ENCODE assay signal across 6 cellular contexts in genomic region chr6:161331402-161332081, GRCh38. TPM values are rescaled to one million over a fixed set of nuclear protein-coding genes. Genes with fewer than 3 reads are reported as not detected.
DNase-seq lines count a peak whose midpoint lies in the region; ATAC-seq, FAIRE-seq and TF ChIP-seq lines count a peak whose summit lies in the region.
"Not testable (repeated sequence)": the region's sequence is repeated elsewhere in the genome, so short reads cannot be mapped to it uniquely, and the experiment has no call there.

No MANE protein-coding gene starts in this region.

- not testable (repeated sequence) for H3K27me3 ChIP-seq in Karpas-422 (ENCODE audit: low read length); K562 (ENCODE audit: control insufficient read depth in 2 of 2, insufficient read depth in 2 of 2, low read length in 2 of 2); esophagus squamous epithelium; left lung; small intestine (ENCODE audit: control insufficient read depth in 2 of 2, insufficient read depth in 2 of 2, low read length in 2 of 2)

- POLR2A ChIA-PET in K562 (lab: Yijun Ruan, JAX), result interaction anchor here (2.9 kb wide), 1 partner anchor 13 kb away, joined by 11 read pairs; no protein-coding TSS in a partner anchor

- DNase-seq in Karpas-422 (peak; percentile 6), small intestine (peak; percentile 41)
- DNase-seq in K562 (ENCODE audit: extremely low read depth in 1 of 4, low spot score in 3 of 4); esophagus squamous epithelium (lab: John Stamatoyannopoulos, UW); left lung: not testable (repeated sequence)

- intact Hi-C loops in K562 (cut with micrococcal nuclease); esophagus squamous epithelium (cut with DNase I); left lung (cut with DNase I): not testable (repeated sequence)

- H3K9me2 ChIP-seq in Karpas-422 (replicated peaks; ENCODE audit: insufficient read depth, low read length), result not testable (repeated sequence)

- not testable (repeated sequence) for H3K36me3 ChIP-seq in Karpas-422 (ENCODE audit: insufficient read depth, low read length); K562 (ENCODE audit: control insufficient read depth, insufficient read depth, low read length); esophagus squamous epithelium; left lung; small intestine (ENCODE audit: control insufficient read depth in 2 of 2, insufficient read depth in 2 of 2, low read length in 2 of 2)

- not testable (repeated sequence) for H3K9me1 ChIP-seq in K562 (ENCODE audit: control insufficient read depth, insufficient read depth, low read length)

- not testable (repeated sequence) for H3K4me1 ChIP-seq in Karpas-422 (ENCODE audit: low read length); K562 (replicated peaks in 1 of 2; ENCODE audit: control insufficient read depth in 2 of 2, insufficient read depth in 2 of 2, low read length in 2 of 2); esophagus squamous epithelium; left lung; small intestine (ENCODE audit: control insufficient read depth in 2 of 2, insufficient read depth in 1 of 2, low read depth in 1 of 2, low read length in 1 of 2)

- not testable (repeated sequence) for TF ChIP-seq RAD21 in K562 (CRISPR knock-in tag; conservative IDR thresholded peaks at IDR 0.05 in 1 of 2, IDR thresholded peaks at IDR 0.05 in 1 of 2)

- H3K9ac ChIP-seq in Karpas-422 (ENCODE audit: low read length); K562 (ENCODE audit: insufficient read depth in 1 of 2, low read depth in 2 of 2, low read length in 2 of 2): not testable (repeated sequence)

- H3K4me2 ChIP-seq in Karpas-422 (ENCODE audit: low read depth, low read length, poor library complexity, severe bottlenecking); K562 (ENCODE audit: insufficient read depth, low read length): not testable (repeated sequence)

- TF ChIP-seq POLR2A in K562 (conservative IDR thresholded peaks at IDR 0.05); esophagus squamous epithelium (IDR thresholded peaks at IDR 0.05): not testable (repeated sequence)

- 47% methylated on average over 4 of the region's 4 CpGs for WGBS in K562 (ENCODE audit: insufficient coverage, low coverage, missing lambda C conversion rate)
- WGBS in esophagus squamous epithelium, 2 donors, result 34 to 37% methylated on average over 4 of the region's 4 CpGs
- WGBS in small intestine, 3 donors, result 21 to 58% (median 40%) methylated on average over 4 of the region's 4 CpGs

- not testable (repeated sequence) for TF ChIP-seq CTCF in K562 (IDR thresholded peaks at IDR 0.05 in 2 of 3, conservative IDR thresholded peaks at IDR 0.05 in 1 of 3; ENCODE audit: insufficient read depth in 2 of 3, low read depth in 1 of 3, low read length in 3 of 3); esophagus squamous epithelium (IDR thresholded peaks at IDR 0.05); left lung (IDR thresholded peaks at IDR 0.05)

- BruUV-seq in K562 (replicated peaks; lab: Mats Ljungman, UMichigan), result not testable (repeated sequence)

- H3K27ac ChIP-seq in Karpas-422 (ENCODE audit: low read length); K562 (ENCODE audit: extremely low read depth, low read depth, low read length); left lung; small intestine (ENCODE audit: low read depth in 1 of 2, low read length in 1 of 2): not testable (repeated sequence)
- peak overlapping the region; percentile 10 to 75 (median 65) for H3K27ac ChIP-seq in esophagus squamous epithelium

- H3K4me3 ChIP-seq in Karpas-422 (ENCODE audit: low read length); K562; esophagus squamous epithelium; left lung; small intestine (ENCODE audit: low read depth in 1 of 2, low read length in 2 of 2): not testable (repeated sequence)

- CTCF ChIA-PET in K562 (lab: Yijun Ruan, JAX; ENCODE audit: low intra/inter-chr PET ratio), result not testable (repeated sequence)

- H4K20me1 ChIP-seq in Karpas-422 (ENCODE audit: insufficient read depth, low read depth, low read length); K562 (replicated peaks; ENCODE audit: control insufficient read depth, insufficient read depth, low read length): not testable (repeated sequence)

- H3K9me3 ChIP-seq in Karpas-422 (ENCODE audit: low read length); K562 (replicated peaks; ENCODE audit: control insufficient read depth, insufficient read depth, low read depth, low read length); small intestine (ENCODE audit: control insufficient read depth, low read depth): not testable (repeated sequence)
- H3K9me3 ChIP-seq in esophagus squamous epithelium (peaks cover 0 to 11% (median 0%) of the 10 kb centered on the region in 3 donors), left lung (peaks cover 0 to 13% of the 10 kb centered on the region in 2 donors)

- not testable (repeated sequence) for FAIRE-seq in K562 (lab: Jason Lieb, UNC); small intestine (lab: Jason Lieb, UNC)
- FAIRE-seq in colon (lab: Jason Lieb, UNC), result peak; percentile 14

- in situ Hi-C loops in K562 (cut with MboI), result not testable (repeated sequence)

- not testable (repeated sequence) for H3K79me2 ChIP-seq in Karpas-422 (ENCODE audit: low read length); K562 (ENCODE audit: control insufficient read depth, insufficient read depth, low read length)

- not testable (repeated sequence) for H2AFZ ChIP-seq in Karpas-422 (ENCODE audit: low read length)
- peak overlapping the region; percentile 9; the same call in 1 of the 2 replicates for H2AFZ ChIP-seq in K562 (ENCODE audit: low read depth, low read length)

- TF ChIP-seq EP300 in K562 (IDR thresholded peaks at IDR 0.05; ENCODE audit: low read length), result not testable (repeated sequence)

- ATAC-seq in K562, result not testable (repeated sequence)
- peak; percentile 19 for ATAC-seq in left lung

RNA-seq across cellular contexts. Expression of gene AGPAT4, which starts 57.7 kb away (rescaled TPM):
- 2.1 and 6.2 TPM in 2 replicates for total RNA-seq in Karpas-422 (2014; rRNA removed; shearing (Covaris generic); ENCODE audit: low replicate concordance)
- 90.5 and 109 TPM in 2 replicates for total RNA-seq in K562 (2011; cell fraction: chromatin; rRNA removed; ENCODE audit: low replicate concordance)
- 65.2 and 67.4 TPM in 2 replicates for total RNA-seq in K562 (2011; cell fraction: nucleolus; rRNA removed)
- total RNA-seq in K562 (2011; cell fraction: nucleoplasm; rRNA removed), result 60.1 and 75.0 TPM in 2 replicates
- 4.5 and 6.7 TPM in 2 replicates for total RNA-seq in K562 (2014; rRNA removed)
- total RNA-seq in K562 (2014; rRNA removed; fragmentation: Illumina TruSeq; extraction: Trizol), result 7.1 and 7.9 TPM in 2 replicates
- 5.0 and 5.6 TPM in 2 replicates for total RNA-seq in K562 (2015; rRNA removed; fragmentation: Illumina TruSeq; extraction: Trizol)
- 9.2 and 9.7 TPM in 2 replicates for total RNA-seq in K562 (2021)
- polyA plus RNA-seq in K562 (2011; rRNA removed), result 15.0 and 17.0 TPM in 2 replicates
- 9.2 and 14.2 TPM in 2 replicates for polyA plus RNA-seq in K562 (2011; cell fraction: cytosol; rRNA removed)
- 62.4 and 68.7 TPM in 2 replicates for polyA plus RNA-seq in K562 (2011; cell fraction: nucleus; rRNA removed)
- 5.3 and 8.6 TPM in 2 replicates for polyA plus RNA-seq in K562 (2012)
- 5.6 and 5.7 TPM in 2 replicates for polyA plus RNA-seq in K562 (2014; fragmentation: Illumina TruSeq; extraction: Trizol)
- 1 to 10 TPM; 2.2 to 3.4 TPM for polyA plus RNA-seq in K562 (2014; fragmentation: Nextera tagmentation; extraction: Ambion mirVana)
- polyA plus RNA-seq in K562 (2014; rRNA removed), result 7.2 and 7.3 TPM in 2 replicates
- polyA minus RNA-seq in K562 (2011; rRNA and poly(A)+ RNA removed), result 31.8 and 34.7 TPM in 2 replicates
- polyA minus RNA-seq in K562 (2011; cell fraction: cytosol; rRNA and poly(A)+ RNA removed), result 6.3 and 8.8 TPM in 2 replicates
- polyA minus RNA-seq in K562 (2011; cell fraction: nucleus; rRNA and poly(A)+ RNA removed), result 36.2 and 58.6 TPM in 2 replicates
- total RNA-seq in esophagus squamous epithelium, result 10 to 100 TPM in 1 of 4 donors, 1 to 10 TPM in 3; 1.0 to 17.4 (median 6.4) TPM
- total RNA-seq in left lung, result 10 to 100 TPM; 13.4 to 14.8 TPM
- 1 to 10 TPM in 1 of 3 donors, not detected in 2; 1.6 TPM for polyA plus RNA-seq in small intestine
